Comparison of ENCODE assay signal across 7 cellular contexts in the genomic region with DNA sequence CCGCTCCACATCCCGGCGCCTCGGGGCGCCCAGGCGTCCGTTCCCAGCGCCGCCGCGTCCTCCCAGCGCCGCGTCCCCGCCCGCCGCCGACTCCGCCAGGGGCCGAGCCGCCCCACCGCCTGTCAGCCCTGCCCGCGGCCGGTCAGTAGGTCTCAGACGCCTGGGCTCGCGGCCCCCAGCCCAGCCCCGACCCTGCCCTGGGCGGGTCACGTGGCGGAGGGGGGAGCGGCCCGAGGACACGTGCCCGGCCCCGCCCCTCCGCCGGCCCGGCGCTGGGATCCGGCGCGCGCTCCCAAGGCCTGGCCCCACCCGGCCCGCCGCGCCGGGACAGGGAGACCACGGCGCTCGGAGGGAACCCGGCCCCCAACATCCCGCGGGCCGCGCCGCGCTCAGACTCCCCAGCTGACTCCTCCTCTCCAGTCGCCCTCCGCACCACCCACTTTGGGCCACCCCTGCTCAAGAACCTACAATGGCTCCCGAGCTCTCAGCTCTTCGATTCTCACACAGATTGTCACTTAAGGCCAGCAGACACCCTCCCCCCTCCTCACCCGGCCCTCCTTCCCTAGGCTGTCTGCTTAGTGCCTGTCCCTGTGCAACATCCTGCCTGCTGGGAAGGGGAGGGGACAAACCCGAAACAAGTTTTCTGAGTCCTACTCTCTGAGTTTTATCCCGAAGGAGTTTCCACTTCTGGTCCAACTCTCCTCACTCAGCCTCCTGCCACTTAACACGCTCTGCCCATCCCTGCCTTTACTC. TPM values are rescaled to one million over a fixed set of nuclear protein-coding genes. Genes with fewer than 3 reads are reported as not detected.
DNase-seq lines count a peak whose midpoint lies in the region; ATAC-seq and TF ChIP-seq lines count a peak whose summit lies in the region.

A gene with protein sequence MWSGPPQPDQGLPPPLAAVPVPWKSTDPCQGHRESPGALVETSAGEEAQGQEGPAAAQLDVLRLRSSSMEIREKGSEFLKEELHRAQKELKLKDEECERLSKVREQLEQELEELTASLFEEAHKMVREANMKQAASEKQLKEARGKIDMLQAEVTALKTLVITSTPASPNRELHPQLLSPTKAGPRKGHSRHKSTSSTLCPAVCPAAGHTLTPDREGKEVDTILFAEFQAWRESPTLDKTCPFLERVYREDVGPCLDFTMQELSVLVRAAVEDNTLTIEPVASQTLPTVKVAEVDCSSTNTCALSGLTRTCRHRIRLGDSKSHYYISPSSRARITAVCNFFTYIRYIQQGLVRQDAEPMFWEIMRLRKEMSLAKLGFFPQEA (minus strand): TSS at position 210 of the 753 bp plus-strand sequence. CDS start 199 bp downstream, at position 11.

- H3K36me3 ChIP-seq in breast epithelium, result no peaks in the 10 kb centered on the region
- H3K36me3 ChIP-seq in gastrocnemius medialis, result no peaks in the 10 kb centered on the region

- H3K27me3 ChIP-seq in breast epithelium (no peaks in the 10 kb centered on the region), gastrocnemius medialis (peaks cover 14 to 21% (median 16%) of the 10 kb centered on the region in 3 donors)

- no peaks in the 10 kb centered on the region for H3K9me3 ChIP-seq in breast epithelium
- H3K9me3 ChIP-seq in gastrocnemius medialis, result no peaks in the 10 kb centered on the region

- H3K4me1 ChIP-seq in breast epithelium (peaks cover 0 to 9% of the 10 kb centered on the region in 2 donors), gastrocnemius medialis (peaks cover 0 to 10% of the 10 kb centered on the region in 2 donors)

- in situ Hi-C loops in gastrocnemius medialis (cut with MboI; ENCODE audit: low sequenced_read_pairs in 4 of 4), result no loop called here

- peak; percentile 42 for DNase-seq in ELR (ENCODE audit: low read depth)
- peak; percentile 48 for DNase-seq in NCI-H2196 (lab: John Stamatoyannopoulos, UW; ENCODE audit: unreplicated experiment)
- DNase-seq in breast epithelium (ENCODE audit: low spot score in 2 of 2), result no peak
- peak; percentile 96 for DNase-seq in iPS-NIHi11 (ENCODE audit: low spot score)
- peak; percentile 45 to 52 for DNase-seq in gastrocnemius medialis
- no peak for DNase-seq in NCI-H510A treated with DMSO at 0.1 percent for 48 hours (lab: John Stamatoyannopoulos, UW)
- no peak for DNase-seq in NCI-H510A (lab: John Stamatoyannopoulos, UW)

- no peak for TF ChIP-seq CTCF in breast epithelium (IDR thresholded peaks at IDR 0.05)
- TF ChIP-seq CTCF in gastrocnemius medialis (IDR thresholded peaks at IDR 0.05 in 4 of 5, conservative IDR thresholded peaks at IDR 0.05 in 1 of 5), result peak in 1 of 5 experiments; percentile 10

- intact Hi-C loops in breast epithelium (cut with DNase I; ENCODE audit: low total_unique reads), result no loop called here
- intact Hi-C loops in gastrocnemius medialis (cut with DNase I; ENCODE audit: low total_unique reads), result no loop called here

- ATAC-seq in gastrocnemius medialis, result peak; percentile 55 to 78

- TF ChIP-seq POLR2A in breast epithelium (IDR thresholded peaks at IDR 0.05) (peak; percentile 16), gastrocnemius medialis (IDR thresholded peaks at IDR 0.05) (peak; percentile 50 to 53)

- H3K4me3 ChIP-seq in breast epithelium, result peak within 1 kb of the TSS; percentile 67 to 92 (median 82)
- H3K4me3 ChIP-seq in gastrocnemius medialis, result peak within 1 kb of the TSS; percentile 52 to 65 (median 55)

- H3K27ac ChIP-seq in breast epithelium (peak within 1 kb of the TSS; percentile 59 to 95), gastrocnemius medialis (peak within 1 kb of the TSS; percentile 63 to 77 (median 68))

RNA-seq across cellular contexts. Expression of the gene that starts here (rescaled TPM):
- 10 to 100 TPM; 11.7 to 27.9 (median 22.6) TPM for total RNA-seq in breast epithelium
- total RNA-seq in gastrocnemius medialis, result 1 to 10 TPM; 3.9 to 5.4 (median 4.9) TPM

Comparison
In these comparisons a context has a peak if more than half of its experiments do, and no peak if none do; other contexts are left out.
1. DNase-seq: peak in ELR (single experiment), NCI-H2196 (single experiment), iPS-NIHi11 (single experiment) and gastrocnemius medialis (2 of 2); none in breast epithelium (0 of 2), NCI-H510A treated with DMSO at 0.1 percent for 48 hours (single experiment) and NCI-H510A (single experiment).